ENCODE assay signal across 1 cellular context in genomic region chr2:102634831-102635241, GRCh38.
A peak's percentile ranks its signal among the peaks of the same experiment; 100 is the strongest.
TF ChIP-seq lines count a peak whose summit lies in the region.

No MANE protein-coding gene starts in this region.

TF ChIP-seq in K562, 482 proteins besides CTCF, POLR2A, EP300 and RAD21 (continued from another document):
- TF ChIP-seq ESRRA (IDR thresholded peaks at IDR 0.05; ENCODE audit: borderline replicate concordance, low read depth): peak; percentile 30; the same call in 1 of the 2 replicates
- TF ChIP-seq HBP1 (CRISPR knock-in tag; IDR thresholded peaks at IDR 0.05): no peak
- peak; percentile 52; the same call in 1 of the 2 replicates for TF ChIP-seq CREB1 (IDR thresholded peaks at IDR 0.05)
- no peak for TF ChIP-seq CREB1 (CRISPR knock-in tag; IDR thresholded peaks at IDR 0.05)
- no peak for TF ChIP-seq PHB (CRISPR knock-in tag; IDR thresholded peaks at IDR 0.05)
- TF ChIP-seq EP400 (IDR thresholded peaks at IDR 0.05): peak; percentile 60
- TF ChIP-seq SMARCA5 (IDR thresholded peaks at IDR 0.05): no peak
- TF ChIP-seq YY1 (IDR thresholded peaks at IDR 0.05; ENCODE audit: borderline replicate concordance in 1 of 3, control insufficient read depth in 1 of 3, extremely low read depth in 1 of 3, insufficient read depth in 3 of 3, insufficient read length in 1 of 3, insufficient replicate concordance in 2 of 3, low read depth in 1 of 3, low read length in 2 of 3): peak in 1 of 3 experiments; percentile 29
- TF ChIP-seq CXXC5 (CRISPR knock-in tag; IDR thresholded peaks at IDR 0.05): peak; percentile 63
- TF ChIP-seq RCOR1 (IDR thresholded peaks at IDR 0.05; ENCODE audit: borderline replicate concordance in 1 of 2, low read depth in 2 of 2, low read length in 2 of 2): peak in 1 of 2 experiments; percentile 64; a peak in 1 of 4 replicates
- no peak for TF ChIP-seq TOE1 (IDR thresholded peaks at IDR 0.05; ENCODE audit: borderline replicate concordance)
- no peak for TF ChIP-seq TOE1 (CRISPR knock-in tag; IDR thresholded peaks at IDR 0.05; ENCODE audit: borderline replicate concordance, low read depth)
- no peak for TF ChIP-seq NR0B1 (IDR thresholded peaks at IDR 0.05; ENCODE audit: partially characterized antibody)
- TF ChIP-seq JUN (IDR thresholded peaks at IDR 0.05; ENCODE audit: borderline replicate concordance, low read depth, low read length): peak; percentile 27; the same call in 1 of the 2 replicates
- no peak for TF ChIP-seq JUN (CRISPR knock-in tag; IDR thresholded peaks at IDR 0.05; ENCODE audit: borderline replicate concordance)
- peak; percentile 48; the same call in 1 of the 2 replicates for TF ChIP-seq GATAD2B (IDR thresholded peaks at IDR 0.05; ENCODE audit: borderline replicate concordance)
- TF ChIP-seq ARID1B (IDR thresholded peaks at IDR 0.05): peak; percentile 93
